ENCODE assay signal across 14 cellular contexts in genomic region chr22:37781434-37782059, GRCh38. TPM values are rescaled to one million over a fixed set of nuclear protein-coding genes. Genes with fewer than 3 reads are reported as not detected.
DNase-seq lines count a peak whose midpoint lies in the region; ATAC-seq and TF ChIP-seq lines count a peak whose summit lies in the region.
"Had no signal": no experiment of that assay in that cellular context is flagged by ENCODE, and none has a peak within 500 bp of the region (broad histone marks: within the 10 kb centered on the region; RNA-seq: fewer than 3 reads in every experiment).

No MANE protein-coding gene starts in this region.

- H3K4me2 ChIP-seq in PC-9 = peak overlapping the region; percentile 55

- peak overlapping the region; percentile 74 for H3K27ac ChIP-seq in PC-9
- no peak overlapping the region for H3K27ac ChIP-seq in ascending aorta

- H3K27ac Mint-ChIP-seq in osteocyte (ENCODE audit: unreplicated experiment) = no peak overlapping the region
- H3K27ac Mint-ChIP-seq in stimulated activated memory B cell treated with anti-CD40 and anti-IgM and Interleukin-4, amounts not matched to agents 10 μg/mL and 1 μg/mL and 100 μg/mL, for 72 hours = no peak overlapping the region

- H3K27me3 ChIP-seq in PC-9 (ENCODE audit: insufficient read depth, low read depth) = no peaks in the 10 kb centered on the region
- no peaks in the 10 kb centered on the region for H3K27me3 ChIP-seq in ascending aorta

- H3K79me2 ChIP-seq in PC-9 (ENCODE audit: low read depth) = no peaks in the 10 kb centered on the region

- no peak for DNase-seq in PC-9
- no peak for DNase-seq in epithelial cell of esophagus (ENCODE audit: low read depth)
- DNase-seq in osteocyte (ENCODE audit: extremely low spot score, unreplicated experiment) = no peak
- DNase-seq in ureter (ENCODE audit: low spot score) = no peak
- no peak for DNase-seq in ascending aorta (ENCODE audit: low spot score in 2 of 2)
- DNase-seq: aorta; naive B cell; stimulated activated CD4-positive, alpha-beta T cell treated with anti-CD3 and anti-CD28 coated beads, Interleukin-1b, Interleukin-23, amount 100 ng/mL, for 48 hours had no signal

- TF ChIP-seq CTCF in GM12872 (IDR thresholded peaks at IDR 0.05; ENCODE audit: insufficient read depth, low read depth, low read length) (peak; percentile 26; the same call in 1 of the 3 replicates), PC-9 (conservative IDR thresholded peaks at IDR 0.05) (peak; percentile 39; the same call in 1 of the 2 replicates), epithelial cell of esophagus (IDR thresholded peaks at IDR 0.05; ENCODE audit: insufficient read depth, low read depth, low read length, missing control alignments) (peak; percentile 51), osteocyte (IDR thresholded peaks at IDR 0.05) (peak; percentile 30), ascending aorta (IDR thresholded peaks at IDR 0.05) (no peak)

- no peaks in the 10 kb centered on the region for H3K9me3 Mint-ChIP-seq in osteocyte (ENCODE audit: unreplicated experiment)
- no peaks in the 10 kb centered on the region for H3K9me3 Mint-ChIP-seq in stimulated activated memory B cell treated with anti-CD40 and anti-IgM and Interleukin-4, amounts not matched to agents 10 μg/mL and 1 μg/mL and 100 μg/mL, for 72 hours
- H3K9me3 Mint-ChIP-seq: naive B cell had no signal

- intact Hi-C loops in PC-9 (cut with micrococcal nuclease; ENCODE audit: unreplicated experiment) = no loop called here
- intact Hi-C loops in ascending aorta (cut with DNase I) = no loop called here

- H3K4me3 Mint-ChIP-seq in osteocyte (ENCODE audit: unreplicated experiment) = no peak overlapping the region
- no peak overlapping the region for H3K4me3 Mint-ChIP-seq in stimulated activated memory B cell treated with anti-CD40 and anti-IgM and Interleukin-4, amounts not matched to agents 10 μg/mL and 1 μg/mL and 100 μg/mL, for 72 hours
- H3K4me3 Mint-ChIP-seq: naive B cell had no signal

- no peak overlapping the region for H3K4me3 ChIP-seq in PC-9
- H3K4me3 ChIP-seq in epithelial cell of esophagus (ENCODE audit: low read length) = no peak overlapping the region
- H3K4me3 ChIP-seq in ascending aorta = no peak overlapping the region

- POLR2A ChIA-PET in PC-9 (lab: Charles Lee; ENCODE audit: unreplicated experiment) = no interaction called here

- peaks cover 17% of the 10 kb centered on the region for H3K4me1 Mint-ChIP-seq in osteocyte (ENCODE audit: unreplicated experiment)
- peaks cover 20% of the 10 kb centered on the region for H3K4me1 Mint-ChIP-seq in stimulated activated memory B cell treated with anti-CD40 and anti-IgM and Interleukin-4, amounts not matched to agents 10 μg/mL and 1 μg/mL and 100 μg/mL, for 72 hours

- no peaks in the 10 kb centered on the region for H3K27me3 Mint-ChIP-seq in osteocyte (ENCODE audit: unreplicated experiment)
- H3K27me3 Mint-ChIP-seq in stimulated activated memory B cell treated with anti-CD40 and anti-IgM and Interleukin-4, amounts not matched to agents 10 μg/mL and 1 μg/mL and 100 μg/mL, for 72 hours = peaks cover 42% of the 10 kb centered on the region

- no peaks in the 10 kb centered on the region for H3K9me2 ChIP-seq in PC-9 (ENCODE audit: insufficient read depth)

- no peaks in the 10 kb centered on the region for H3K9me3 ChIP-seq in PC-9 (ENCODE audit: insufficient read depth, low read depth)
- H3K9me3 ChIP-seq in ascending aorta = no peaks in the 10 kb centered on the region

- no peaks in the 10 kb centered on the region for H3K36me3 Mint-ChIP-seq in osteocyte (ENCODE audit: unreplicated experiment)
- H3K36me3 Mint-ChIP-seq in stimulated activated memory B cell treated with anti-CD40 and anti-IgM and Interleukin-4, amounts not matched to agents 10 μg/mL and 1 μg/mL and 100 μg/mL, for 72 hours = no peaks in the 10 kb centered on the region
- H3K36me3 Mint-ChIP-seq: naive B cell had no signal

- peaks cover 74% of the 10 kb centered on the region for H3F3A ChIP-seq in PC-9 (ENCODE audit: insufficient read depth, low read depth)

- H2AFZ ChIP-seq in PC-9 = no peak overlapping the region

- H3K4me1 ChIP-seq in PC-9 (replicated peaks; ENCODE audit: insufficient read depth) (peaks cover 59% of the 10 kb centered on the region), ascending aorta (peaks cover 0 to 4% of the 10 kb centered on the region in 2 donors)

- CTCF ChIA-PET in PC-9 (lab: Charles Lee) = interaction anchor here (0.6 to 1.1 kb wide), 2 partner anchors 138 to 173 kb away, joined by 3 to 4 read pairs; partner anchors contain the start of gene GGA1

- no peaks in the 10 kb centered on the region for H4K20me1 ChIP-seq in PC-9 (ENCODE audit: insufficient read depth)

- no peaks in the 10 kb centered on the region for H3K36me3 ChIP-seq in PC-9 (ENCODE audit: low read depth)
- H3K36me3 ChIP-seq in ascending aorta = no peaks in the 10 kb centered on the region

- ATAC-seq in stimulated activated memory B cell treated with anti-CD40 and anti-IgM and Interleukin-4, amounts not matched to agents 10 μg/mL and 1 μg/mL and 100 μg/mL, for 72 hours = no peak
- no peak for ATAC-seq in HG02610 (IDR thresholded peaks at IDR 0.05; ENCODE audit: unreplicated experiment)

- BruUV-seq in PC-9 (replicated peaks; lab: Mats Ljungman, UMichigan) = no TSS peak

RNA-seq across cellular contexts. Expression of gene GCAT, which starts 26.2 kb away (rescaled TPM):
- total RNA-seq in PC-9 (2021) (32.3 and 37.7 TPM in 2 replicates), osteocyte (33.4 and 38.0 TPM in 2 replicates), ureter (13.4 TPM), ascending aorta (4.5 TPM)

RNA-seq across cellular contexts. Expression of gene GALR3, which starts 41.6 kb away (rescaled TPM):
- total RNA-seq in PC-9 (2021) (0.31 and 0.45 TPM in 2 replicates), osteocyte (0.48 and 0.63 TPM in 2 replicates), ureter (not detected), ascending aorta (not detected)
- total RNA-seq: activated CD8-positive, alpha-beta memory T cell treated with anti-CD3 and anti-CD28 coated beads for 36 hours; aorta; HT1080; temporal lobe had no signal

Comparison
In these comparisons a context has a peak if more than half of its experiments do, and no peak if none do; other contexts are left out.
1. CTCF ChIP-seq: peak in GM12872 (single experiment), PC-9 (single experiment), epithelial cell of esophagus (single experiment) and osteocyte (single experiment); none in ascending aorta (0 of 3).